29 cellular contexts compared by ENCODE assay signal in genomic region chr13:61935710-61936109, GRCh38.
"Had no signal": no experiment of that assay in that cellular context is flagged by ENCODE, and none has a peak within 500 bp of the region (broad histone marks: within the 10 kb centered on the region; RNA-seq: fewer than 3 reads in every experiment).

No MANE protein-coding gene starts in this region.

- H2AFZ ChIP-seq: neural progenitor cell, parathyroid adenoma had no signal

- H3K36me3 ChIP-seq: left lung, lower lobe of right lung, neural progenitor cell, neutrophil, right atrium auricular region, right lobe of liver, tibial nerve, uterus had no signal

- H3K79me2 ChIP-seq: parathyroid adenoma had no signal

- H3K36me3 Mint-ChIP-seq: immature natural killer cell; naive B cell; natural killer cell; neural progenitor cell; stimulated activated memory B cell treated with anti-CD40 and anti-IgM and Interleukin-4, amounts not matched to agents 10 μg/mL and 1 μg/mL and 100 μg/mL, for 72 hours; type B pancreatic cell had no signal

- DNase-seq: immature natural killer cell; kidney; left colon; left lung; lower lobe of right lung; mammary epithelial cell; mesenchymal stem cell; naive B cell; natural killer cell; nephron progenitor cell; occipital lobe; right lobe of liver; stimulated activated CD4-positive, alpha-beta T cell treated with anti-CD3 and anti-CD28 coated beads, Interleukin-1b, Interleukin-23, amount 100 ng/mL, for 48 hours; stimulated activated CD4-positive, alpha-beta T cell treated with anti-CD3 and anti-CD28 coated beads, Interleukin-2, amount 100 ng/mL, for 48 hours; stimulated activated CD4-positive, alpha-beta T cell treated with anti-CD3 and anti-CD28 coated beads, Interleukin-4, amount 100 ng/mL, for 4 hours; stimulated activated CD8-positive, alpha-beta memory T cell treated with anti-CD3 and anti-CD28 coated beads, Interleukin-4, amount 100 ng/mL, for 48 hours; stimulated activated naive CD4-positive, alpha-beta T cell treated with Interleukin-2 at 50 U/mL for 16 hours; stimulated activated naive CD8-positive, alpha-beta T cell treated with anti-CD3 and anti-CD28 coated beads, Interleukin-15, amount 100 ng/mL, for 72 hours; substantia nigra; uterus had no signal

- H3K9ac ChIP-seq: neural progenitor cell, parathyroid adenoma had no signal

- H3K27me3 Mint-ChIP-seq: naive B cell; stimulated activated memory B cell treated with anti-CD40 and anti-IgM and Interleukin-4, amounts not matched to agents 10 μg/mL and 1 μg/mL and 100 μg/mL, for 72 hours; stimulated activated naive CD8-positive, alpha-beta T cell treated with anti-CD3 and anti-CD28 coated beads, Interleukin-15, amount 100 ng/mL, for 72 hours; type B pancreatic cell had no signal

- H3K4me1 ChIP-seq: left lung, lower lobe of right lung, neural progenitor cell, parathyroid adenoma, right atrium auricular region, right lobe of liver, tibial nerve, uterus had no signal

- H3K4me2 ChIP-seq: neural progenitor cell, smooth muscle cell had no signal

- H3K4me3 ChIP-seq: left lung, lower lobe of right lung, neural progenitor cell, right atrium auricular region, right lobe of liver, smooth muscle cell, tibial nerve, uterus had no signal

- H3K4me1 Mint-ChIP-seq: immature natural killer cell; naive B cell; natural killer cell; nephron progenitor cell; neural progenitor cell; stimulated activated memory B cell treated with anti-CD40 and anti-IgM and Interleukin-4, amounts not matched to agents 10 μg/mL and 1 μg/mL and 100 μg/mL, for 72 hours; stimulated activated naive CD8-positive, alpha-beta T cell treated with anti-CD3 and anti-CD28 coated beads, Interleukin-15, amount 100 ng/mL, for 72 hours had no signal

- H3K27ac ChIP-seq: left lung, lower lobe of right lung, neural progenitor cell, neutrophil, parathyroid adenoma, right atrium auricular region, right lobe of liver, tibial nerve, uterus had no signal

- H3K9me3 ChIP-seq: left lung, lower lobe of right lung, neutrophil, right lobe of liver, tibial nerve, uterus had no signal

- FAIRE-seq: islet of Langerhans, kidney had no signal

- H3K27ac Mint-ChIP-seq: immature natural killer cell; naive B cell; natural killer cell; nephron progenitor cell; neural progenitor cell; stimulated activated memory B cell treated with anti-CD40 and anti-IgM and Interleukin-4, amounts not matched to agents 10 μg/mL and 1 μg/mL and 100 μg/mL, for 72 hours; type B pancreatic cell had no signal

- H3K9me3 Mint-ChIP-seq: nephron progenitor cell, neural progenitor cell, type B pancreatic cell had no signal

- H3K27me3 ChIP-seq: left lung, neural progenitor cell, neutrophil, right atrium auricular region, right lobe of liver, tibial nerve, uterus had no signal

- ATAC-seq: left colon; left lung; lower lobe of right lung; natural killer cell; right lobe of liver; stimulated activated memory B cell treated with anti-CD40 and anti-IgM and Interleukin-4, amounts not matched to agents 10 μg/mL and 1 μg/mL and 100 μg/mL, for 72 hours; stimulated activated naive CD8-positive, alpha-beta T cell treated with anti-CD3 and anti-CD28 coated beads, Interleukin-15, amount 100 ng/mL, for 72 hours had no signal

- H3K4me3 Mint-ChIP-seq: immature natural killer cell; naive B cell; natural killer cell; nephron progenitor cell; neural progenitor cell; stimulated activated memory B cell treated with anti-CD40 and anti-IgM and Interleukin-4, amounts not matched to agents 10 μg/mL and 1 μg/mL and 100 μg/mL, for 72 hours; stimulated activated naive CD8-positive, alpha-beta T cell treated with anti-CD3 and anti-CD28 coated beads, Interleukin-15, amount 100 ng/mL, for 72 hours; type B pancreatic cell had no signal
